8 cellular contexts compared by ENCODE assay signal in the genomic region with DNA sequence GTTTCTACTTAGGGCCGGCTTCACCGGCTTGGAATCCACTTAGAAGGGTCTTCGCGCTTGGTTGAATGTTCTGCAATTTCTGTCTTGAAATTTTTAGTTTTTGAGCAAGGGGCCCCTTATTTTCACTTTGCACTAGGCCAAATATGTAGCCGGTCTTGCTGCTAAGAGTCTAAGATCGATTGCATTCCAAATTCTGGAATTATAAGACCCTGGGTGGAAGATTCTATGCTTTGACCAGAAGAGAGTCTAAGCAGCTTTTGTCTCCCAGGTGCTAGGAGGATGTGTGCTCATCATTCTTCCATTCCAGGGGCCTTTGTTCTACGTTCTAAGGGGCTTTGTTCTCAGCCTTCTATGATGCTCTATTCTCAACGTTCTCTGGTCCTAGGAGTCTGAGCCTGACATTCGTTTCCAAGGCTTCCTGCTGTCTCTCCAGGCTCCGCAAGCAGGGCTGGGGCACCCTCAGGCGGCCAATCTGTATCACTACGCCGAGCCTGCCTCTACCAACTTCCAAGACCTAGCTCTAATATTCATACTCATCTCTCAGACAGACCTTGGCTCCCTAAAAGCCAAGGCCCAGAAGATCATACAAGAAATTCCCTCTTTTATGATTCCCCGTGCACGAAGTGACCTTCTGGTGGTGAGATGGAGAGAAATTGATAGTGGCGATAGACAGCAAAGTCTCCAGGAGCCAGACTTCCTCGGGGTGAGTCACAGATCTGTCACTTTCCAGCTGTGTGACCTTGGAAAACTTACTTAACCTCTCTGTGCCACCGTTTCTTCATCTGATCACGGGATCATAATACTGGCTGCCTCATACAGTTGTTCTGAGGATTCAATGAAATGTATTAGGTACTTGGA. TPM values are rescaled to one million over a fixed set of nuclear protein-coding genes. Genes with fewer than 3 reads are reported as not detected.
A peak's percentile ranks its signal among the peaks of the same experiment; 100 is the strongest.
DNase-seq lines count a peak whose midpoint lies in the region; ATAC-seq and TF ChIP-seq lines count a peak whose summit lies in the region.

No MANE protein-coding gene starts in this region.

- no peaks in the 10 kb centered on the region for H3K9me3 ChIP-seq in Peyer's patch
- H3K9me3 ChIP-seq in naive thymus-derived CD4-positive, alpha-beta T cell (ENCODE audit: control insufficient read depth in 2 of 3, low read length in 3 of 3), result no peaks in the 10 kb centered on the region

- peak overlapping the region; percentile 80 to 93 (median 86) for H3K4me3 Mint-ChIP-seq in naive thymus-derived CD4-positive, alpha-beta T cell

- intact Hi-C loops in naive thymus-derived CD4-positive, alpha-beta T cell (cut with micrococcal nuclease), result loop anchor here (1.0 to 10.0 kb wide), 13 partner anchors 28 to 612 kb away; partner anchors contain the start of genes ARHGAP35 (in 1 of the 2), CALM3 (in 1 of the 2) and INAFM1 (in 1 of the 2)

- CTCF ChIA-PET in naive thymus-derived CD4-positive, alpha-beta T cell (lab: Charles Lee), result interaction anchor here (1.0 to 7.2 kb wide), 18 partner anchors 9 to 146 kb away, joined by 3 to 137 read pairs (median 5); partner anchors contain the start of genes CALM3 and PTGIR

- no peak for TF ChIP-seq POLR2A in Peyer's patch (IDR thresholded peaks at IDR 0.05)

- H3K27me3 Mint-ChIP-seq in naive thymus-derived CD4-positive, alpha-beta T cell, result peaks cover 9 to 35% (median 13%) of the 10 kb centered on the region in 5 donors

- peak; percentile 54 for ATAC-seq in naive thymus-derived CD4-positive, alpha-beta T cell
- ATAC-seq in HG02588 (IDR thresholded peaks at IDR 0.05; ENCODE audit: unreplicated experiment), result no peak

- H3K27ac ChIP-seq in Peyer's patch, result peak overlapping the region; percentile 9 to 75 (median 65)
- H3K27ac ChIP-seq in naive thymus-derived CD4-positive, alpha-beta T cell (ENCODE audit: low read depth, low read length), result peak overlapping the region; percentile 65

- H3K9me3 Mint-ChIP-seq in naive thymus-derived CD4-positive, alpha-beta T cell, result no peaks in the 10 kb centered on the region

- H3K27me3 ChIP-seq in Peyer's patch, result peaks cover 3 to 19% of the 10 kb centered on the region in 2 donors
- peaks cover 6 to 10% of the 10 kb centered on the region in 2 donors for H3K27me3 ChIP-seq in naive thymus-derived CD4-positive, alpha-beta T cell (ENCODE audit: control insufficient read depth in 2 of 2, insufficient read depth in 2 of 2, low read length in 2 of 2)

- H3K36me3 ChIP-seq in Peyer's patch, result no peaks in the 10 kb centered on the region
- H3K36me3 ChIP-seq in naive thymus-derived CD4-positive, alpha-beta T cell (ENCODE audit: control insufficient read depth in 2 of 3, insufficient read depth in 3 of 3, low read length in 3 of 3), result no peaks in the 10 kb centered on the region

- peaks cover 7 to 26% (median 20%) of the 10 kb centered on the region in 7 donors for H3K4me1 Mint-ChIP-seq in naive thymus-derived CD4-positive, alpha-beta T cell

- no peaks in the 10 kb centered on the region for H3K36me3 Mint-ChIP-seq in naive thymus-derived CD4-positive, alpha-beta T cell

- H3K4me3 ChIP-seq in Peyer's patch, result peak overlapping the region; percentile 23 to 58 (median 42)
- peak overlapping the region; percentile 71 for H3K4me3 ChIP-seq in naive thymus-derived CD4-positive, alpha-beta T cell (ENCODE audit: low read length)

- peak overlapping the region; percentile 76 to 96 (median 91) for H3K27ac Mint-ChIP-seq in naive thymus-derived CD4-positive, alpha-beta T cell

- POLR2A ChIA-PET in naive thymus-derived CD4-positive, alpha-beta T cell (lab: Charles Lee), result interaction anchor here (0.6 to 4.1 kb wide), 15 partner anchors 11 to 145 kb away, joined by 3 to 46 read pairs (median 4); partner anchors contain the start of gene CALM3

- peak; percentile 79 to 95 (median 90) for TF ChIP-seq CTCF in Peyer's patch (IDR thresholded peaks at IDR 0.05)

- DNase-seq in Daoy (ENCODE audit: low read depth), result peak; percentile 91
- peak; percentile 82 for DNase-seq in LHCN-M2 (ENCODE audit: low read depth)
- peak; percentile 81 to 92 (median 83) for DNase-seq in Peyer's patch
- peak; percentile 44 to 50 for DNase-seq in activated T-helper 1 cell treated with anti-CD3 and anti-CD28 coated beads, Interleukin-2, amount 50 U/mL, for 16 hours (ENCODE audit: low read depth in 1 of 2, low spot score in 1 of 2)
- peak; percentile 86 for DNase-seq in fibroblast of gingiva (ENCODE audit: low read depth)
- DNase-seq in naive thymus-derived CD4-positive, alpha-beta T cell, result peak; percentile 51 to 87 (median 82)
- DNase-seq in stimulated activated CD8-positive, alpha-beta memory T cell treated with anti-CD3 and anti-CD28 coated beads, Interleukin-7, amount 100 ng/mL, for 48 hours (ENCODE audit: extremely low read depth in 1 of 2, low read depth in 1 of 2), result peak; percentile 46 to 61

- H3K4me1 ChIP-seq in Peyer's patch, result peaks cover 0 to 26% (median 14%) of the 10 kb centered on the region in 4 donors
- H3K4me1 ChIP-seq in naive thymus-derived CD4-positive, alpha-beta T cell (ENCODE audit: control insufficient read depth in 2 of 2, insufficient read depth in 2 of 2, low read length in 2 of 2), result peaks cover 14 to 20% of the 10 kb centered on the region in 2 donors

RNA-seq across cellular contexts. Expression of gene DACT3, which starts 1.0 kb away (rescaled TPM):
- 0.30 and 0.91 TPM in 2 replicates for total RNA-seq in Daoy (2014; rRNA removed; shearing (Covaris generic))
- total RNA-seq in LHCN-M2 (2014; rRNA removed) (1.7 and 1.8 TPM in 2 replicates), Peyer's patch (1 to 10 TPM in 2 of 4 donors, under 1 TPM in 2; 0.53 to 2.3 (median 1.4) TPM)
- polyA plus RNA-seq in LHCN-M2 (2012), result 1.6 TPM
- total RNA-seq in naive thymus-derived CD4-positive, alpha-beta T cell, result 1 to 10 TPM in 1 of 5 experiments, under 1 TPM in 3, not detected in 1; 0.11 to 1.3 (median 0.34) TPM
- under 1 TPM in 1 of 2 donors, not detected in 1; 0.07 TPM for polyA plus RNA-seq in naive thymus-derived CD4-positive, alpha-beta T cell

RNA-seq across cellular contexts. Expression of gene GNG8, which starts 26.0 kb away (rescaled TPM):
- not detected in 2 replicates for total RNA-seq in Daoy (2014; rRNA removed; shearing (Covaris generic))
- not detected in 2 replicates for total RNA-seq in LHCN-M2 (2014; rRNA removed)
- not detected for polyA plus RNA-seq in LHCN-M2 (2012)
- total RNA-seq in Peyer's patch, result not detected
- total RNA-seq in naive thymus-derived CD4-positive, alpha-beta T cell, result 10 to 100 TPM in 1 of 5 experiments, 1 to 10 TPM in 1, not detected in 3; 3.2 to 12.3 TPM
- polyA plus RNA-seq in naive thymus-derived CD4-positive, alpha-beta T cell, result 1 to 10 TPM in 1 of 2 donors, not detected in 1; 9.7 TPM

RNA-seq across cellular contexts. Expression of gene PTGIR, which starts 37.1 kb away (rescaled TPM):
- total RNA-seq in Daoy (2014; rRNA removed; shearing (Covaris generic)), result 0.12 and 0.34 TPM in 2 replicates
- total RNA-seq in LHCN-M2 (2014; rRNA removed) (not detected in 2 replicates), Peyer's patch (1 to 10 TPM in 2 of 4 donors, not detected in 2; 3.4 to 5.8 TPM)
- 0.06 TPM for polyA plus RNA-seq in LHCN-M2 (2012)
- total RNA-seq in naive thymus-derived CD4-positive, alpha-beta T cell, result 10 to 100 TPM in 1 of 5 experiments, 1 to 10 TPM in 4; 4.2 to 99.1 (median 4.9) TPM
- 10 to 100 TPM in 1 of 2 donors, 1 to 10 TPM in 1; 5.1 to 13.2 TPM for polyA plus RNA-seq in naive thymus-derived CD4-positive, alpha-beta T cell

RNA-seq across cellular contexts. Expression of gene PRKD2, which starts 55.0 kb away (rescaled TPM):
- total RNA-seq in Daoy (2014; rRNA removed; shearing (Covaris generic)), result 15.3 and 22.9 TPM in 2 replicates
- 17.3 and 25.2 TPM in 2 replicates for total RNA-seq in LHCN-M2 (2014; rRNA removed)
- polyA plus RNA-seq in LHCN-M2 (2012), result 17.4 TPM
- total RNA-seq in Peyer's patch, result 10 to 100 TPM; 57.0 to 88.8 (median 64.0) TPM
- total RNA-seq in naive thymus-derived CD4-positive, alpha-beta T cell, result 100 to 1,000 TPM; 120 to 181 (median 123) TPM
- 100 to 1,000 TPM in 1 of 2 donors, 10 to 100 TPM in 1; 39.5 to 105 TPM for polyA plus RNA-seq in naive thymus-derived CD4-positive, alpha-beta T cell
